ENCODE assay signal across 1 cellular context in genomic region chr2:170321526-170321925, GRCh38.
TF ChIP-seq lines count a peak whose summit lies in the region.

No MANE protein-coding gene starts in this region.

TF ChIP-seq in neural cell, 6 proteins besides CTCF, POLR2A, EP300 and RAD21 (continued from another document):
- TF ChIP-seq EZH2 (IDR thresholded peaks at IDR 0.05; ENCODE audit: borderline replicate concordance, insufficient read depth, low read length, poor library complexity, severe bottlenecking) (no peak), MXI1 (conservative IDR thresholded peaks at IDR 0.05; ENCODE audit: poor library complexity, severe bottlenecking) (no peak), TAF1 (IDR thresholded peaks at IDR 0.05; ENCODE audit: low read depth) (no peak), REST (IDR thresholded peaks at IDR 0.05; ENCODE audit: borderline replicate concordance) (no peak)
